In the genomic region with DNA sequence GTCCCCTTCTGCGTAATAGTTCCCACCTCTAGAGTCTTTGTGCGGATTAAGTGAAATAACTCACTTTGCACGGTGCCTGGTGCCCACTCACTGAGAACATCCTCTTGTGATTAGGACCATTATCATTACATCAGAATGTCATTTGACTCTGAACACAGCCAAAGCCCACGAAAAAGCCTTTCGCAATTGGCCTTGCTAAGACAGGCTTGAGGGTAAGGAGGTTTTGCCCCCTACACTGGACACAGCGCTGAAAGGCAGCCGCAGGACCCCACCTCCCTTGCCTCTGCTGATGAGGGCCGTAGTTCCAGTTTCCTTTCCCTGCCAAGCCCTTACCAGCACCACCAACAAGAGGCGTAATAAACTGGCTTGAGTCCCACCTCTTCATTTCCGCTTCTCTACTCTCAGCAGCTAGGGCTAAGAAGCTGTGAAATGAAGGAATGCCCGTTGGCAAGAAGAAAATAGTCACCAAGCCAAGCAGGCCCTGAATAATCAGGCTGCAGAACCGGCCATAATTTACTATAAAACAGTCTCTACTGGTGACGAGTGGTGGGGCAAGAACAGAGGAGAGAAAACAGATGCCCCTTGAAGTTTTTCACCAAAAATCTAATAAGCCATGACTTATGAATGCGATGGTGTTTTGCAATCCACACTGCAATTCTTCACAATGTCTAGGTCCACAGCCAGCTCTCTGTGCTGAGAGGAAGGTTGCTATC, we compare ENCODE assay signal across 13 cellular contexts. TPM values are rescaled to one million over a fixed set of nuclear protein-coding genes. Genes with fewer than 3 reads are reported as not detected.
DNase-seq lines count a peak whose midpoint lies in the region; ATAC-seq, FAIRE-seq and TF ChIP-seq lines count a peak whose summit lies in the region.
"Had no signal": no experiment of that assay in that cellular context is flagged by ENCODE, and none has a peak within 500 bp of the region (broad histone marks: within the 10 kb centered on the region; RNA-seq: fewer than 3 reads in every experiment).

No MANE protein-coding gene starts in this region.

- H2BK5ac ChIP-seq in IMR-90 (ENCODE audit: low read depth, low read length, poor library complexity, severe bottlenecking) = no peak overlapping the region

- peak overlapping the region in 1 of 2 experiments; percentile 35; a peak in 1 of 4 replicates for H4K8ac ChIP-seq in IMR-90 (ENCODE audit: low read depth in 2 of 2, low read length in 2 of 2)

- TF ChIP-seq CTCF in IMR-90 (conservative IDR thresholded peaks at IDR 0.05; ENCODE audit: low read depth, low read length) (no peak), keratinocyte (optimal IDR thresholded peaks at IDR 0.05 in 1 of 3, IDR thresholded peaks at IDR 0.05 in 1 of 3, conservative IDR thresholded peaks at IDR 0.05 in 1 of 3; ENCODE audit: extremely low read depth in 1 of 3, insufficient read depth in 2 of 3, low read length in 3 of 3) (no peak), thoracic aorta (IDR thresholded peaks at IDR 0.05) (no peak)

- H3K4ac ChIP-seq in IMR-90 (ENCODE audit: low read depth, low read length) = no peak overlapping the region

- POLR2A ChIA-PET in IMR-90 (lab: Charles Lee; ENCODE audit: unreplicated experiment) = no interaction called here

- no peak overlapping the region for H3K18ac ChIP-seq in IMR-90 (ENCODE audit: low read depth, low read length)

- peaks cover 6% of the 10 kb centered on the region for H3K27me3 ChIP-seq in IMR-90 (ENCODE audit: control insufficient read depth, insufficient read depth, low read length)
- H3K27me3 ChIP-seq in keratinocyte (ENCODE audit: control insufficient read depth, extremely low read depth, insufficient read depth, low read length) = no peaks in the 10 kb centered on the region
- no peaks in the 10 kb centered on the region for H3K27me3 ChIP-seq in thoracic aorta (replicated peaks; ENCODE audit: insufficient read depth)
- H3K27me3 ChIP-seq: brain microvascular endothelial cell had no signal

- dilution Hi-C loops in IMR-90 (cut with HindIII; ENCODE audit: low sequenced_read_pairs, unreplicated experiment) (no loop called here), keratinocyte (cut with MboI; ENCODE audit: extremely low pct_ligation_motif_present, low sequenced_read_pairs) (no loop called here)

- H3K36me3 ChIP-seq in IMR-90 (ENCODE audit: control insufficient read depth, insufficient read depth, low read length) = no peaks in the 10 kb centered on the region
- no peaks in the 10 kb centered on the region for H3K36me3 ChIP-seq in keratinocyte (ENCODE audit: control insufficient read depth in 2 of 2, extremely low read depth in 1 of 2, insufficient read depth in 2 of 2, low read length in 2 of 2)
- no peaks in the 10 kb centered on the region for H3K36me3 ChIP-seq in thoracic aorta
- H3K36me3 ChIP-seq: brain microvascular endothelial cell had no signal

- no peak for TF ChIP-seq POLR2A in IMR-90 (IDR thresholded peaks at IDR 0.05; ENCODE audit: low read depth, low read length)

- H3K4me1 ChIP-seq in IMR-90 (ENCODE audit: control insufficient read depth, insufficient read depth, low read length) = no peaks in the 10 kb centered on the region
- H3K4me1 ChIP-seq in keratinocyte (ENCODE audit: control insufficient read depth, extremely low read depth, insufficient read depth, low read length) = peaks cover 5% of the 10 kb centered on the region
- peaks cover 7 to 10% of the 10 kb centered on the region in 2 donors for H3K4me1 ChIP-seq in thoracic aorta (ENCODE audit: control insufficient read depth in 1 of 2, low read depth in 2 of 2)

- no peak overlapping the region for H3K56ac ChIP-seq in IMR-90 (ENCODE audit: extremely low read depth, insufficient read depth, low read length)

- FAIRE-seq in keratinocyte (lab: Jason Lieb, UNC) = no peak
- FAIRE-seq: K562, small intestine had no signal

- H3K4me3 ChIP-seq in IMR-90 (ENCODE audit: insufficient read depth, low read depth, low read length) (no peak overlapping the region), keratinocyte (ENCODE audit: control insufficient read depth in 2 of 3, extremely low read depth in 1 of 3, insufficient read depth in 2 of 3, low read depth in 1 of 3, low read length in 3 of 3) (no peak overlapping the region), thoracic aorta (peak overlapping the region; percentile 53)
- H3K4me3 ChIP-seq: K562 had no signal

- WGBS in IMR-90 (ENCODE audit: extremely low coverage in 2 of 2, insufficient read length in 1 of 2), 2 experiments = 94% methylated on average over 3 of the region's 14 CpGs; no CpG with 5 or more reads in 1 of the 2 experiments

- intact Hi-C loops in IMR-90 (cut with micrococcal nuclease) = no loop called here

- no peak overlapping the region for H2BK15ac ChIP-seq in IMR-90 (ENCODE audit: low read depth, low read length)

- peak overlapping the region; percentile 2; the same call in 1 of the 2 replicates for H3K4me2 ChIP-seq in IMR-90 (ENCODE audit: low read depth, low read length)
- no peak overlapping the region for H3K4me2 ChIP-seq in keratinocyte (ENCODE audit: control insufficient read depth, extremely low read depth, insufficient read depth, low read depth, low read length)

- H4K5ac ChIP-seq in IMR-90 (ENCODE audit: low read depth, low read length) = no peak overlapping the region

- no peak overlapping the region for H2AK9ac ChIP-seq in IMR-90 (replicated peaks; ENCODE audit: low read depth, low read length, poor library complexity)

- H3K9me3 ChIP-seq in IMR-90 (ENCODE audit: control insufficient read depth, insufficient read depth, low read length) (no peaks in the 10 kb centered on the region), keratinocyte (ENCODE audit: control insufficient read depth, low read depth, low read length) (no peaks in the 10 kb centered on the region), thoracic aorta (no peaks in the 10 kb centered on the region)

- in situ Hi-C loops in IMR-90 (cut with MboI; ENCODE audit: low sequenced_read_pairs) = no loop called here

- no peaks in the 10 kb centered on the region for H3K79me1 ChIP-seq in IMR-90 (ENCODE audit: low read depth in 1 of 2, low read length in 2 of 2)

- H4K91ac ChIP-seq in IMR-90 (ENCODE audit: insufficient read depth, low read depth, low read length) = no peak overlapping the region

- H3K9ac ChIP-seq in IMR-90 (ENCODE audit: low read depth, low read length) (no peak overlapping the region), keratinocyte (ENCODE audit: control insufficient read depth, extremely low read depth, insufficient read depth, low read length) (no peak overlapping the region)

- H2AFZ ChIP-seq in IMR-90 (replicated peaks; ENCODE audit: low read length, poor library complexity) = peak overlapping the region; percentile 83
- peak overlapping the region; percentile 65 for H2AFZ ChIP-seq in keratinocyte (ENCODE audit: control insufficient read depth, low read length)

- peak; percentile 42 for ATAC-seq in IMR-90 (ENCODE audit: low read depth)
- ATAC-seq in thoracic aorta (ENCODE audit: insufficient number of reproducible peaks, low FRiP score, low read depth) = peak; percentile 79
- ATAC-seq in HG02885 (IDR thresholded peaks at IDR 0.05; ENCODE audit: poor library complexity, unreplicated experiment) = no peak
- ATAC-seq: activated CD8-positive, alpha-beta memory T cell treated with anti-CD3 and anti-CD28 coated beads, Interleukin-2, amount 10 ng/mL, durations not matched to agents 7 days and 5 days; K562 had no signal

- 0 out of 2 replicates have a peak overlapping the region, but pooled peaks have one; percentile 21 for H3K14ac ChIP-seq in IMR-90 (replicated peaks; ENCODE audit: low read depth, low read length)

- H3K79me2 ChIP-seq in keratinocyte (ENCODE audit: control insufficient read depth, insufficient read depth, low read length) = no peaks in the 10 kb centered on the region

- no peak for TF ChIP-seq RAD21 in IMR-90 (IDR thresholded peaks at IDR 0.05; ENCODE audit: low read length)

- no peak overlapping the region; the same call in 1 of the 2 replicates for H2AK5ac ChIP-seq in IMR-90 (ENCODE audit: low read depth, low read length)

- CTCF ChIA-PET in IMR-90 (lab: Yijun Ruan, JAX) = no interaction called here

- H3K27ac ChIP-seq in IMR-90 (ENCODE audit: insufficient read depth, low read length) (no peak overlapping the region; the same call in 1 of the 2 replicates), keratinocyte (ENCODE audit: control insufficient read depth, insufficient read depth, low read length) (no peak overlapping the region), thoracic aorta (peak overlapping the region; percentile 71 to 72)
- H3K27ac ChIP-seq: brain microvascular endothelial cell had no signal

- no peak overlapping the region for H2BK20ac ChIP-seq in IMR-90 (ENCODE audit: low read depth, low read length)

- DNase-seq in IMR-90 (peak; percentile 45), amygdala (lab: John Stamatoyannopoulos, UW) (peak in 29 of 56 donors; percentile 3 to 63 (median 18)), keratinocyte (ENCODE audit: low read depth, low spot score) (no peak), thoracic aorta (ENCODE audit: low spot score) (no peak), cerebellar cortex (ENCODE audit: low spot score) (no peak), KG1 (lab: John Stamatoyannopoulos, UW) (no peak)
- DNase-seq: activated CD8-positive, alpha-beta memory T cell treated with anti-CD3 and anti-CD28 coated beads, Interleukin-2, amount 10 ng/mL, durations not matched to agents 7 days and 5 days; brain microvascular endothelial cell; DND-41; foreskin melanocyte; small intestine had no signal

- no TSS peak for BruUV-seq in IMR-90 (replicated peaks; lab: Mats Ljungman, UMichigan)

- no peaks in the 10 kb centered on the region for H3K9me1 ChIP-seq in IMR-90 (ENCODE audit: insufficient read depth, low read length)
- H3K9me1 ChIP-seq in keratinocyte (ENCODE audit: control insufficient read depth, extremely low read depth, insufficient read depth, low read length) = no peaks in the 10 kb centered on the region

- H4K20me1 ChIP-seq in IMR-90 (ENCODE audit: insufficient read depth, low read length) (no peaks in the 10 kb centered on the region), keratinocyte (ENCODE audit: control insufficient read depth, extremely low read depth, insufficient read depth, low read length) (no peaks in the 10 kb centered on the region)

- H3K23ac ChIP-seq in IMR-90 (ENCODE audit: low read depth, low read length) = peak overlapping the region; percentile 31; the same call in 1 of the 2 replicates

- H2BK120ac ChIP-seq in IMR-90 (ENCODE audit: low read depth, low read length) = peak overlapping the region; percentile 19; the same call in 1 of the 2 replicates

RNA-seq across cellular contexts. Expression of a gene that starts 53.1 kb away (rescaled TPM):
- total RNA-seq in IMR-90 (2012; rRNA removed) = 22.2 and 30.3 TPM in 2 replicates
- polyA plus RNA-seq in IMR-90 (2012; rRNA removed) = 25.1 and 36.5 TPM in 2 replicates
- polyA plus RNA-seq in IMR-90 (2012; cell fraction: cytosol; rRNA removed) = 5.0 and 6.2 TPM in 2 replicates
- 3.9 and 33.3 TPM in 2 replicates for polyA plus RNA-seq in IMR-90 (2012; cell fraction: nucleus; rRNA removed; ENCODE audit: low replicate concordance)
- 49.4 to 77.1 TPM (median 50.9 TPM) in 3 replicates for polyA plus RNA-seq in keratinocyte
- polyA plus RNA-seq in keratinocyte (2011; ENCODE audit: low read depth) = 141 TPM
- polyA plus RNA-seq in keratinocyte (2011; cell fraction: cytosol; rRNA removed) = 42.9 and 90.5 TPM in 2 replicates
- 30.0 and 35.0 TPM in 2 replicates for polyA plus RNA-seq in keratinocyte (2011; cell fraction: nucleus; rRNA removed)
- polyA plus RNA-seq in keratinocyte (2012; ENCODE audit: low replicate concordance) = 56.7 and 64.8 TPM in 2 replicates
- polyA minus RNA-seq in keratinocyte = 20.1 to 50.5 TPM (median 38.1 TPM) in 3 replicates
- polyA minus RNA-seq in keratinocyte (2011; cell fraction: cytosol; rRNA and poly(A)+ RNA removed) = 20.7 TPM
- polyA minus RNA-seq in keratinocyte (2011; cell fraction: nucleus; rRNA and poly(A)+ RNA removed) = 12.0 and 33.1 TPM in 2 replicates
- 10 to 100 TPM; 49.1 to 69.6 TPM for total RNA-seq in thoracic aorta

Comparison
In these comparisons a context has a peak if more than half of its experiments do, and no peak if none do; other contexts are left out.
1. DNase-seq: peak in IMR-90 (single experiment) and amygdala (29 of 56); none in keratinocyte (single experiment), thoracic aorta (single experiment), cerebellar cortex (single experiment) and KG1 (single experiment).
2. H3K27ac ChIP-seq: peak in thoracic aorta (2 of 2); none in IMR-90 (single experiment) and keratinocyte (single experiment).